Comparison of ENCODE assay signal across 8 cellular contexts in the genomic region with DNA sequence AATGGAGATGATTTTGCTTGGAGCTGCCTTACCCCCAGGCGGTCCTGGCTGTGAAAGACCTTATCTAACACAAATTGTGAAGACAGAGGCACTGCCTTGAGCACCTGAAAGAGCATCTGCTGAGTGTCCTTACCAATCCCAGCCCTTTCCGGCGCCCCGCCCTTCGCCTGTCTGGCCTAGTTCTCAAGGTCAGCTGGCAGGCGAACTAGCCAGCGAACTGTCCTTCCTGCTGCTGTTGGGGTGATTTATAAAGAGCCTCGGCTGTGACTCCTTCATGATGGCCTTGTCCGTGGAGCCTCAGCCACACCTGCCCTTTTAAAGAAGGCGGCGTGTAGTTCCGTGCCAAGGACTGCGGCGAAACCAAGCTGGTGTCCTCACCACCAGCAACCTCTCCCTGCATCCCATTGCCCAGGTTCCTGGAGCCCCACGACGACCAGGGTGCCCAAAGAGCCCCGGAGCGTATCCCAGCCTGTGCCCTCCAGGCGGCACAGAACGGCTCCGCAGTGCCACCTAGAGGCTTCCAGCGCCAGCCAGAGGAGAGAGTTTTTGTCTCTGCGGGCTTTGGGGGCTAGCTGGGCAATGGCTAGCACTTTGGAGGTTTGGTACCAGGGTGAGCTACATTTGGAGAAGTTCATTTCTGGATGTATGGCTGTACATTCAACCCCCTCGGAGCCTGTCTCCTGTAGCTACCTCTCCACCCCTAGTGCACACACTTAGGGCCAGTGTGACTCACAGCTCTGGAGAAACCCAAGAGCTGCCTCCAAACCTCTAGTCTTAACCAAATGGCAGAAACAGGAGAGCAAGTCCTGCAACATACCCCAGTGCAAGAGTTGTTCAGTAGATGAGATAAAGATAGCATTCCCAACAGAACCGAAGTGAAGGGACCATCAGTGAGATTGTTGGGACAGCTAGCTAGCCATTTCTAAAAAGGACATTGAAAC. TPM values are rescaled to one million over a fixed set of nuclear protein-coding genes. Genes with fewer than 3 reads are reported as not detected.
DNase-seq lines count a peak whose midpoint lies in the region; ATAC-seq and TF ChIP-seq lines count a peak whose summit lies in the region.

No MANE protein-coding gene starts in this region.

- H3K4me1 Mint-ChIP-seq in osteocyte (ENCODE audit: unreplicated experiment) = no peaks in the 10 kb centered on the region

- TF ChIP-seq EP300 in sigmoid colon (IDR thresholded peaks at IDR 0.05) = no peak

- H3K4me2 ChIP-seq in fibroblast of lung (ENCODE audit: extremely low read depth, insufficient read depth, low read length) = no peak overlapping the region

- H2AFZ ChIP-seq in fibroblast of lung (ENCODE audit: low read length) = no peak overlapping the region

- no peaks in the 10 kb centered on the region for H3K36me3 Mint-ChIP-seq in osteocyte (ENCODE audit: unreplicated experiment)

- H3K36me3 ChIP-seq in fibroblast of lung (ENCODE audit: control insufficient read depth, insufficient read depth, low read length) (no peaks in the 10 kb centered on the region), sigmoid colon (no peaks in the 10 kb centered on the region)

- no peaks in the 10 kb centered on the region for H3K79me2 ChIP-seq in fibroblast of lung (ENCODE audit: control insufficient read depth, insufficient read depth, low read length)

- H3K27me3 ChIP-seq in fibroblast of lung (ENCODE audit: control insufficient read depth, insufficient read depth, low read length) = no peaks in the 10 kb centered on the region
- no peaks in the 10 kb centered on the region for H3K27me3 ChIP-seq in sigmoid colon

- TF ChIP-seq CTCF in fibroblast of lung (conservative IDR thresholded peaks at IDR 0.05 in 1 of 2, IDR thresholded peaks at IDR 0.05 in 1 of 2; ENCODE audit: low read depth in 1 of 2, low read length in 2 of 2) = peak; percentile 44 to 67
- peak; percentile 59 for TF ChIP-seq CTCF in osteocyte (IDR thresholded peaks at IDR 0.05)
- peak in 1 of 4 experiments; percentile 52 for TF ChIP-seq CTCF in sigmoid colon (IDR thresholded peaks at IDR 0.05)

- no peak overlapping the region for H3K27ac Mint-ChIP-seq in osteocyte (ENCODE audit: unreplicated experiment)

- intact Hi-C loops in sigmoid colon (cut with DNase I) = loop anchor here (10.0 kb wide), 1 partner anchor 205 kb away; no protein-coding TSS in a partner anchor

- H3K9me3 ChIP-seq in fibroblast of lung (ENCODE audit: control insufficient read depth, insufficient read depth, low read depth, low read length) (no peaks in the 10 kb centered on the region), sigmoid colon (no peaks in the 10 kb centered on the region)

- peaks cover 5% of the 10 kb centered on the region for H3K9me3 Mint-ChIP-seq in osteocyte (ENCODE audit: unreplicated experiment)

- H3K9ac ChIP-seq in fibroblast of lung (ENCODE audit: insufficient read depth, low read length) = no peak overlapping the region

- no peak for TF ChIP-seq POLR2A in sigmoid colon (IDR thresholded peaks at IDR 0.05)

- no peaks in the 10 kb centered on the region for H3K4me1 ChIP-seq in fibroblast of lung (ENCODE audit: control insufficient read depth, extremely low read depth, insufficient read depth, low read length)
- no peaks in the 10 kb centered on the region for H3K4me1 ChIP-seq in sigmoid colon

- H3K27ac ChIP-seq in fibroblast of lung (ENCODE audit: insufficient read depth, low read length) = no peak overlapping the region
- H3K27ac ChIP-seq in sigmoid colon = no peak overlapping the region

- peak; percentile 62 for ATAC-seq in GM21737 (IDR thresholded peaks at IDR 0.05; ENCODE audit: unreplicated experiment)

- H3K27me3 Mint-ChIP-seq in osteocyte (ENCODE audit: unreplicated experiment) = peaks cover 8% of the 10 kb centered on the region

- no peaks in the 10 kb centered on the region for H4K20me1 ChIP-seq in fibroblast of lung (ENCODE audit: control insufficient read depth, extremely low read depth, insufficient read depth, low read length)

- H3K4me3 ChIP-seq in fibroblast of lung (replicated peaks in 1 of 4; ENCODE audit: control extremely low read depth in 1 of 4, insufficient read depth in 1 of 4, low read depth in 3 of 4, low read length in 4 of 4) (peak overlapping the region in 1 of 4 experiments; percentile 4), sigmoid colon (no peak overlapping the region)

- DNase-seq in ELR (ENCODE audit: low read depth) (peak; percentile 36), NCI-H1105 (lab: John Stamatoyannopoulos, UW) (peak; percentile 38), fibroblast of lung (ENCODE audit: low read depth in 2 of 2) (peak in 1 of 2 donors; percentile 1), osteocyte (ENCODE audit: extremely low spot score, unreplicated experiment) (no peak), HCEC 1CT (no peak), sigmoid colon (no peak)
- DNase-seq in activated CD8-positive, alpha-beta memory T cell treated with anti-CD3 and anti-CD28 coated beads for 24 hours = peak; percentile 70

- H3K4me3 Mint-ChIP-seq in osteocyte (ENCODE audit: unreplicated experiment) = no peak overlapping the region

- 4 to 13% methylated on average over 25 of the region's 25 CpGs for WGBS in sigmoid colon, 2 donors

RNA-seq across cellular contexts. Expression of gene VMA21, which starts 36.8 kb away (rescaled TPM):
- 39.3 and 40.1 TPM in 2 replicates for total RNA-seq in fibroblast of lung
- 31.7 and 36.6 TPM in 2 replicates for polyA plus RNA-seq in fibroblast of lung
- 14.0 and 15.1 TPM in 2 replicates for polyA plus RNA-seq in fibroblast of lung (2012)
- polyA minus RNA-seq in fibroblast of lung (ENCODE audit: low replicate concordance) = 10.2 and 23.2 TPM in 2 replicates
- total RNA-seq in osteocyte = 23.9 and 27.2 TPM in 2 replicates
- 10 to 100 TPM; 20.2 to 34.6 (median 25.0) TPM for total RNA-seq in sigmoid colon
- 1 to 10 TPM; 2.8 to 9.6 (median 4.2) TPM for polyA plus RNA-seq in sigmoid colon

Comparison
In these comparisons a context has a peak if more than half of its experiments do, and no peak if none do; other contexts are left out.
1. DNase-seq: peak in ELR (single experiment), NCI-H1105 (single experiment) and activated CD8-positive, alpha-beta memory T cell treated with anti-CD3 and anti-CD28 coated beads for 24 hours (single experiment); none in osteocyte (single experiment), HCEC 1CT (single experiment) and sigmoid colon (single experiment).